ENCODE assay signal across 17 cellular contexts in genomic region chr3:38127611-38128302, GRCh38. TPM values are rescaled to one million over a fixed set of nuclear protein-coding genes. Genes with fewer than 3 reads are reported as not detected.
DNase-seq lines count a peak whose midpoint lies in the region; ATAC-seq and TF ChIP-seq lines count a peak whose summit lies in the region.
"Had no signal": no experiment of that assay in that cellular context is flagged by ENCODE, and none has a peak within 500 bp of the region (broad histone marks: within the 10 kb centered on the region; RNA-seq: fewer than 3 reads in every experiment).

No MANE protein-coding gene starts in this region.

- POLR2A ChIA-PET in activated CD4-positive, alpha-beta T cell treated with anti-CD3 and anti-CD28 coated beads for 36 hours (lab: Charles Lee): no interaction called here
- POLR2A ChIA-PET in Panc1 (lab: Charles Lee): interaction anchor here (0.8 kb wide), 1 partner anchor 11 kb away, joined by 4 read pairs; no protein-coding TSS in a partner anchor

- no peaks in the 10 kb centered on the region for H3K9me3 Mint-ChIP-seq in activated CD4-positive, alpha-beta T cell treated with anti-CD3 and anti-CD28 coated beads for 36 hours (ENCODE audit: low read depth)
- H3K9me3 Mint-ChIP-seq in stimulated activated memory B cell treated with anti-CD40 and anti-IgM and Interleukin-4, amounts not matched to agents 10 μg/mL and 1 μg/mL and 100 μg/mL, for 72 hours: no peaks in the 10 kb centered on the region

- peaks cover 40% of the 10 kb centered on the region for H3K36me3 Mint-ChIP-seq in activated CD4-positive, alpha-beta T cell treated with anti-CD3 and anti-CD28 coated beads for 36 hours (ENCODE audit: low read depth)
- peaks cover 56% of the 10 kb centered on the region for H3K36me3 Mint-ChIP-seq in stimulated activated memory B cell treated with anti-CD40 and anti-IgM and Interleukin-4, amounts not matched to agents 10 μg/mL and 1 μg/mL and 100 μg/mL, for 72 hours

- no peaks in the 10 kb centered on the region for H3K27me3 Mint-ChIP-seq in activated CD4-positive, alpha-beta T cell treated with anti-CD3 and anti-CD28 coated beads for 36 hours
- H3K27me3 Mint-ChIP-seq in stimulated activated memory B cell treated with anti-CD40 and anti-IgM and Interleukin-4, amounts not matched to agents 10 μg/mL and 1 μg/mL and 100 μg/mL, for 72 hours: no peaks in the 10 kb centered on the region

- in situ Hi-C loops in Panc1 (cut with HindIII; ENCODE audit: low pct_unique_long_range_greater_than_20kb, low sequenced_read_pairs): no loop called here

- H3K4me3 Mint-ChIP-seq in activated CD4-positive, alpha-beta T cell treated with anti-CD3 and anti-CD28 coated beads for 36 hours: no peak overlapping the region
- H3K4me3 Mint-ChIP-seq in stimulated activated memory B cell treated with anti-CD40 and anti-IgM and Interleukin-4, amounts not matched to agents 10 μg/mL and 1 μg/mL and 100 μg/mL, for 72 hours: no peak overlapping the region

- H3K9me3 ChIP-seq in Panc1 (ENCODE audit: control insufficient read depth, insufficient read depth, low read depth, low read length) (no peaks in the 10 kb centered on the region), left ventricle myocardium inferior (replicated peaks) (no peaks in the 10 kb centered on the region)
- H3K9me3 ChIP-seq: A549, adrenal gland had no signal

- H3K4me1 ChIP-seq in Panc1 (ENCODE audit: control insufficient read depth, insufficient read depth, low read length) (no peaks in the 10 kb centered on the region), left ventricle myocardium inferior (peaks cover 58% of the 10 kb centered on the region)
- H3K4me1 ChIP-seq: A549, parathyroid adenoma had no signal

- peak overlapping the region; percentile 58 for H3K27ac Mint-ChIP-seq in activated CD4-positive, alpha-beta T cell treated with anti-CD3 and anti-CD28 coated beads for 36 hours
- no peak overlapping the region for H3K27ac Mint-ChIP-seq in stimulated activated memory B cell treated with anti-CD40 and anti-IgM and Interleukin-4, amounts not matched to agents 10 μg/mL and 1 μg/mL and 100 μg/mL, for 72 hours

- ATAC-seq in activated CD4-positive, alpha-beta T cell treated with anti-CD3 and anti-CD28 coated beads for 36 hours: no peak
- ATAC-seq in Panc1: 0 out of 2 replicates have a peak, but pooled peaks have one; percentile 34
- ATAC-seq in omental fat pad (ENCODE audit: low FRiP score): no peak
- ATAC-seq in stimulated activated memory B cell treated with anti-CD40 and anti-IgM and Interleukin-4, amounts not matched to agents 10 μg/mL and 1 μg/mL and 100 μg/mL, for 72 hours: no peak
- ATAC-seq in GM18907 (IDR thresholded peaks at IDR 0.05; ENCODE audit: unreplicated experiment): no peak
- ATAC-seq: A549, GM12878, HCT116 had no signal

- CTCF ChIA-PET in activated CD4-positive, alpha-beta T cell treated with anti-CD3 and anti-CD28 coated beads for 36 hours (lab: Charles Lee): interaction anchor here (1.0 to 1.2 kb wide), 4 partner anchors 8 to 217 kb away, joined by 3 to 4 read pairs (median 4); partner anchors contain the start of gene ACAA1
- CTCF ChIA-PET in Panc1 (lab: Charles Lee): no interaction called here

- H3K36me3 ChIP-seq in Panc1 (ENCODE audit: control insufficient read depth, insufficient read depth, low read length) (peaks cover 2% of the 10 kb centered on the region), left ventricle myocardium inferior (peaks cover 100% of the 10 kb centered on the region)

- H3K4me1 Mint-ChIP-seq in activated CD4-positive, alpha-beta T cell treated with anti-CD3 and anti-CD28 coated beads for 36 hours: peaks cover 2% of the 10 kb centered on the region
- H3K4me1 Mint-ChIP-seq in stimulated activated memory B cell treated with anti-CD40 and anti-IgM and Interleukin-4, amounts not matched to agents 10 μg/mL and 1 μg/mL and 100 μg/mL, for 72 hours: peaks cover 12% of the 10 kb centered on the region

- H3K4me3 ChIP-seq in Panc1 (ENCODE audit: low read depth in 2 of 2, low read length in 2 of 2) (no peak overlapping the region), left ventricle myocardium inferior (no peak overlapping the region)
- H3K4me3 ChIP-seq: A549, adrenal gland, GM12878 had no signal

- H3K27ac ChIP-seq in Panc1 (ENCODE audit: low read length): no peak overlapping the region
- peak overlapping the region; percentile 68 for H3K27ac ChIP-seq in left ventricle myocardium inferior (replicated peaks)
- H3K27ac ChIP-seq: A549, parathyroid adenoma had no signal

- no peak for DNase-seq in activated CD4-positive, alpha-beta T cell treated with anti-CD3 and anti-CD28 coated beads for 36 hours
- no peak for DNase-seq in activated CD4-positive, alpha-beta T cell treated with anti-CD3 and anti-CD28 coated beads for 4 hours
- DNase-seq in Panc1 (ENCODE audit: low read depth, low spot score): no peak
- DNase-seq in left ventricle myocardium inferior: no peak
- DNase-seq in omental fat pad (ENCODE audit: low spot score): peak; percentile 9
- no peak for DNase-seq in 8988T
- DNase-seq: cerebellar nuclear complex; NCI-H2107; stimulated activated CD4-positive, alpha-beta T cell treated with anti-CD3 and anti-CD28 coated beads, Interleukin-12 subunit alpha, Interleukin-12 subunit beta, amount 100 ng/mL, for 4 hours; substantia nigra had no signal

- intact Hi-C loops in activated CD4-positive, alpha-beta T cell treated with anti-CD3 and anti-CD28 coated beads for 36 hours (cut with DNase I, micrococcal nuclease): no loop called here
- intact Hi-C loops in Panc1 (cut with micrococcal nuclease; ENCODE audit: unreplicated experiment) (no loop called here), left ventricle myocardium inferior (cut with micrococcal nuclease) (no loop called here)

- TF ChIP-seq CTCF in Panc1 (IDR thresholded peaks at IDR 0.05) (no peak), left ventricle myocardium inferior (IDR thresholded peaks at IDR 0.05; ENCODE audit: borderline replicate concordance) (no peak), omental fat pad (IDR thresholded peaks at IDR 0.05) (no peak)

- no TSS peak for BruUV-seq in Panc1 (replicated peaks; lab: Mats Ljungman, UMichigan)

- no peaks in the 10 kb centered on the region for H3K27me3 ChIP-seq in Panc1 (ENCODE audit: control insufficient read depth, insufficient read depth, low read length)
- H3K27me3 ChIP-seq in left ventricle myocardium inferior (ENCODE audit: low read depth): no peaks in the 10 kb centered on the region
- H3K27me3 ChIP-seq: adrenal gland had no signal

RNA-seq across cellular contexts. Expression of gene ACAA1, which starts 9.2 kb away (rescaled TPM):
- 10 to 100 TPM; 52.2 to 64.6 TPM for total RNA-seq in activated CD4-positive, alpha-beta T cell treated with anti-CD3 and anti-CD28 coated beads for 36 hours
- 52.0 TPM for total RNA-seq in Panc1 (2021; ENCODE audit: unreplicated experiment)
- polyA plus RNA-seq in Panc1 (2012; ENCODE audit: insufficient read length): 69.2 TPM
- total RNA-seq in left ventricle myocardium inferior: 120 TPM
- 10 to 100 TPM; 48.1 to 69.5 (median 62.5) TPM for total RNA-seq in omental fat pad

RNA-seq across cellular contexts. Expression of gene MYD88, which starts 10.7 kb away (rescaled TPM):
- 10 to 100 TPM; 32.8 to 33.1 TPM for total RNA-seq in activated CD4-positive, alpha-beta T cell treated with anti-CD3 and anti-CD28 coated beads for 36 hours
- total RNA-seq in Panc1 (2021; ENCODE audit: unreplicated experiment) (32.7 TPM), left ventricle myocardium inferior (6.9 TPM), omental fat pad (10 to 100 TPM; 37.6 to 78.0 (median 53.6) TPM)
- 38.4 TPM for polyA plus RNA-seq in Panc1 (2012; ENCODE audit: insufficient read length)

RNA-seq across cellular contexts. Expression of gene OXSR1, which starts 37.6 kb away (rescaled TPM):
- 10 to 100 TPM; 53.7 to 56.0 TPM for total RNA-seq in activated CD4-positive, alpha-beta T cell treated with anti-CD3 and anti-CD28 coated beads for 36 hours
- total RNA-seq in Panc1 (2021; ENCODE audit: unreplicated experiment) (33.2 TPM), left ventricle myocardium inferior (22.9 TPM), omental fat pad (10 to 100 TPM; 29.8 to 51.7 (median 45.5) TPM)
- 20.4 TPM for polyA plus RNA-seq in Panc1 (2012; ENCODE audit: insufficient read length)
